In genomic region chr1:229227298-229227919, GRCh38 we compare ENCODE assay signal across 8 cellular contexts. TPM values are rescaled to one million over a fixed set of nuclear protein-coding genes. Genes with fewer than 3 reads are reported as not detected.
DNase-seq lines count a peak whose midpoint lies in the region; ATAC-seq, FAIRE-seq and TF ChIP-seq lines count a peak whose summit lies in the region.

No MANE protein-coding gene starts in this region.

- H3K79me2 ChIP-seq in keratinocyte (ENCODE audit: control insufficient read depth, insufficient read depth, low read length): no peaks in the 10 kb centered on the region

- H3K9me1 ChIP-seq in keratinocyte (ENCODE audit: control insufficient read depth, extremely low read depth, insufficient read depth, low read length): no peaks in the 10 kb centered on the region

- H3K9me3 ChIP-seq in keratinocyte (ENCODE audit: control insufficient read depth, low read depth, low read length): no peaks in the 10 kb centered on the region

- no peak overlapping the region for H2AFZ ChIP-seq in keratinocyte (ENCODE audit: control insufficient read depth, low read length)

- POLR2A ChIA-PET in WTC11 (lab: Charles Lee) (interaction anchor here (0.6 kb wide), 1 partner anchor 491 kb away, joined by 4 read pairs; no protein-coding TSS in a partner anchor), MCF 10A (lab: Yijun Ruan, JAX) (interaction anchor here (0.6 to 10.2 kb wide), 20 partner anchors 11 to 563 kb away, joined by 3 to 126 read pairs (median 4); partner anchors contain the start of gene RHOU)

- intact Hi-C loops in MCF 10A (cut with micrococcal nuclease): loop anchor here (1.0 to 10.0 kb wide), 10 partner anchors 63 to 563 kb away; partner anchors contain the start of gene RHOU

- H3K9me3 Mint-ChIP-seq in WTC11 (no peaks in the 10 kb centered on the region), MCF 10A (ENCODE audit: unreplicated experiment) (no peaks in the 10 kb centered on the region)

- dilution Hi-C loops in keratinocyte (cut with MboI; ENCODE audit: extremely low pct_ligation_motif_present, low sequenced_read_pairs): no loop called here

- no peak overlapping the region for H3K9ac ChIP-seq in keratinocyte (ENCODE audit: control insufficient read depth, extremely low read depth, insufficient read depth, low read length)

- H3K36me3 Mint-ChIP-seq in WTC11: no peaks in the 10 kb centered on the region
- no peaks in the 10 kb centered on the region for H3K36me3 Mint-ChIP-seq in MCF 10A (ENCODE audit: insufficient read depth, unreplicated experiment)

- no peaks in the 10 kb centered on the region for H3K36me3 ChIP-seq in keratinocyte (ENCODE audit: control insufficient read depth in 2 of 2, extremely low read depth in 1 of 2, insufficient read depth in 2 of 2, low read length in 2 of 2)

- H3K27ac Mint-ChIP-seq in WTC11 (peak overlapping the region; percentile 86), MCF 10A (ENCODE audit: low read depth, unreplicated experiment) (peak overlapping the region; percentile 1)

- no peak overlapping the region for H3K27ac ChIP-seq in keratinocyte (ENCODE audit: control insufficient read depth, insufficient read depth, low read length)

- H3K27me3 ChIP-seq in keratinocyte (ENCODE audit: control insufficient read depth, extremely low read depth, insufficient read depth, low read length): no peaks in the 10 kb centered on the region

- DNase-seq in AG08395 (ENCODE audit: low spot score) (peak; percentile 81), GOT3 (lab: John Stamatoyannopoulos, UW) (peak; percentile 52), NCI-H2227 treated with DMSO at 0.1 percent for 48 hours (lab: John Stamatoyannopoulos, UW) (peak; percentile 80), WTC11 (ENCODE audit: low spot score) (peak; percentile 91), MCF 10A (ENCODE audit: unreplicated experiment) (peak; percentile 94), keratinocyte (ENCODE audit: low read depth, low spot score) (peak; percentile 21)
- DNase-seq in stimulated activated CD4-positive, alpha-beta T cell treated with anti-CD3 and anti-CD28 coated beads, Interleukin-2, amount 100 ng/mL, for 24 hours: peak; percentile 84 to 87

- H3K4me2 ChIP-seq in keratinocyte (ENCODE audit: control insufficient read depth, extremely low read depth, insufficient read depth, low read depth, low read length): peak overlapping the region; percentile 16

- H3K4me1 Mint-ChIP-seq in WTC11 (peaks cover 65% of the 10 kb centered on the region), MCF 10A (ENCODE audit: insufficient read depth, unreplicated experiment) (peaks cover 66% of the 10 kb centered on the region)

- no peak overlapping the region for H3K4me3 Mint-ChIP-seq in WTC11
- peak overlapping the region; percentile 5 for H3K4me3 Mint-ChIP-seq in MCF 10A (ENCODE audit: unreplicated experiment)

- H3K27me3 Mint-ChIP-seq in WTC11 (ENCODE audit: low read depth) (no peaks in the 10 kb centered on the region; the same call in 1 of the 2 replicates), MCF 10A (ENCODE audit: insufficient read depth, unreplicated experiment) (no peaks in the 10 kb centered on the region)

- H3K4me1 ChIP-seq in keratinocyte (ENCODE audit: control insufficient read depth, extremely low read depth, insufficient read depth, low read length): peaks cover 47% of the 10 kb centered on the region

- no TSS peak for BruUV-seq in MCF 10A (replicated peaks; lab: Mats Ljungman, UMichigan)

- no peak overlapping the region for H3K4me3 ChIP-seq in keratinocyte (ENCODE audit: control insufficient read depth in 2 of 3, extremely low read depth in 1 of 3, insufficient read depth in 2 of 3, low read depth in 1 of 3, low read length in 3 of 3)

- CTCF ChIA-PET in WTC11 (lab: Charles Lee): interaction anchor here (0.7 to 5.6 kb wide), 27 partner anchors 9 to 563 kb away, joined by 3 to 61 read pairs (median 4); partner anchors contain the start of gene RHOU
- CTCF ChIA-PET in MCF 10A (lab: Yijun Ruan, JAX): interaction anchor here (0.5 to 8.8 kb wide), 109 partner anchors 9 to 1893 kb away, joined by 3 to 203 read pairs (median 5); partner anchors contain the start of gene RHOU

- no peaks in the 10 kb centered on the region for H4K20me1 ChIP-seq in keratinocyte (ENCODE audit: control insufficient read depth, extremely low read depth, insufficient read depth, low read length)

- ATAC-seq in WTC11: peak; percentile 40
- ATAC-seq in GM19324 (IDR thresholded peaks at IDR 0.05; ENCODE audit: low FRiP score, unreplicated experiment): no peak

- FAIRE-seq in keratinocyte (lab: Jason Lieb, UNC): peak; percentile 53

- TF ChIP-seq CTCF in WTC11 (IDR thresholded peaks at IDR 0.05): peak; percentile 95
- peak; percentile 99 for TF ChIP-seq CTCF in MCF 10A (IDR thresholded peaks at IDR 0.05; ENCODE audit: unreplicated experiment)
- peak; percentile 81 to 83 (median 82) for TF ChIP-seq CTCF in keratinocyte (optimal IDR thresholded peaks at IDR 0.05 in 1 of 3, IDR thresholded peaks at IDR 0.05 in 1 of 3, conservative IDR thresholded peaks at IDR 0.05 in 1 of 3; ENCODE audit: extremely low read depth in 1 of 3, insufficient read depth in 2 of 3, low read length in 3 of 3)

TF ChIP-seq in WTC11, 78 proteins besides CTCF, POLR2A, EP300 and RAD21:
- TF ChIP-seq GABPB1 (CRISPR knock-in tag; IDR thresholded peaks at IDR 0.05): 0 out of 2 replicates have a peak, but pooled peaks have one; percentile 20
- no peak for TF ChIP-seq USF1 (CRISPR knock-in tag; IDR thresholded peaks at IDR 0.05)

RNA-seq across cellular contexts. Expression of gene RAB4A, which starts 43.5 kb away (rescaled TPM):
- total RNA-seq in WTC11 (2021) (67.9 to 80.0 TPM (median 79.2 TPM) in 3 replicates), MCF 10A (2022) (87.4 and 88.6 TPM in 2 replicates)
- polyA plus RNA-seq in keratinocyte: 27.7 to 54.7 TPM (median 42.0 TPM) in 3 replicates
- 61.7 TPM for polyA plus RNA-seq in keratinocyte (2011; ENCODE audit: low read depth)
- 55.3 and 55.7 TPM in 2 replicates for polyA plus RNA-seq in keratinocyte (2011; cell fraction: cytosol; rRNA removed)
- polyA plus RNA-seq in keratinocyte (2011; cell fraction: nucleus; rRNA removed): 11.5 and 15.5 TPM in 2 replicates
- polyA plus RNA-seq in keratinocyte (2012; ENCODE audit: low replicate concordance): 45.9 and 72.4 TPM in 2 replicates
- polyA minus RNA-seq in keratinocyte: 2.3 to 15.1 TPM (median 5.9 TPM) in 3 replicates
- polyA minus RNA-seq in keratinocyte (2011; cell fraction: cytosol; rRNA and poly(A)+ RNA removed): 17.3 TPM
- 6.1 and 12.3 TPM in 2 replicates for polyA minus RNA-seq in keratinocyte (2011; cell fraction: nucleus; rRNA and poly(A)+ RNA removed)

Comparison
In these comparisons a context has a peak if more than half of its experiments do, and no peak if none do; other contexts are left out.
1. DNase-seq: peak in every context shown above with its lines; median percentile 94 in MCF 10A; 91 in WTC11; 86 in stimulated activated CD4-positive, alpha-beta T cell treated with anti-CD3 and anti-CD28 coated beads, Interleukin-2, amount 100 ng/mL, for 24 hours; 81 in AG08395; 80 in NCI-H2227 treated with DMSO at 0.1 percent for 48 hours; 52 in GOT3; 21 in keratinocyte.